ENCODE assay signal across 20 cellular contexts in the genomic region with DNA sequence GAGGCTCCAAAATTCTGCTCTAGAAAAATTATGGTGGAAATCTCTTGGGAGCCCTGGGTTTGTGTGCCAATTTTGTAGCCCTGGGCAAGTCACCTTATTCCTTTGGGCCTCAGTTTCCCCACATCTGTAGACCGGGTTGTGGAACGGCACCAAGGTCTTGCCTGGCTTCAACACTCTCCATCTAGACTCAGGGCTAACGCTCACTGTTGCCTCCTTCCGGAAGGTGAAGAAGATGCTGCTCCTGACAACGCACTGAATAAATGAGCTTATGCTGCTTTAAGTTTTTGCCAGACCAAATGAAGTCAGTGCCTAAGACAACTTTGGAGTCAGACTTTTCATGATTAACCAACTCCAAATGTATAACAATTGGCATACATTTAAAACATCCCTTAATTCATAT.
"Had no signal": no experiment of that assay in that cellular context is flagged by ENCODE, and none has a peak within 500 bp of the region (broad histone marks: within the 10 kb centered on the region; RNA-seq: fewer than 3 reads in every experiment).

No MANE protein-coding gene starts in this region.

- H3K27ac ChIP-seq: colonic mucosa, left lung, suprapubic skin, tibial artery, upper lobe of right lung had no signal

- H3K9me3 ChIP-seq: colonic mucosa, left lung, suprapubic skin, tibial artery, upper lobe of right lung had no signal

- H3K4me1 ChIP-seq: colonic mucosa, left lung, suprapubic skin, tibial artery, upper lobe of right lung had no signal

- H3K4me3 ChIP-seq: colonic mucosa, left lung, suprapubic skin, tibial artery, upper lobe of right lung had no signal

- H3K27me3 ChIP-seq: colonic mucosa, left lung, suprapubic skin, tibial artery, upper lobe of right lung had no signal

- H3K36me3 ChIP-seq: colonic mucosa, suprapubic skin, tibial artery, upper lobe of right lung had no signal

- H3K27ac Mint-ChIP-seq: activated B cell treated with CpG ODN at 0.5 μM for 24 hours; activated CD8-positive, alpha-beta T cell treated with anti-CD3 and anti-CD28 coated beads for 36 hours; activated naive CD8-positive, alpha-beta T cell; activated T-cell treated with anti-CD3 and anti-CD28 coated beads, Interleukin-2, amount 50 U/mL, for 72 hours; nephron had no signal

- DNase-seq: activated B cell treated with CpG ODN at 0.5 μM for 24 hours; activated CD4-positive, alpha-beta T cell treated with anti-CD3 and anti-CD28 coated beads, Interleukin-2, amount 50 U/mL, for 1 hour; activated CD8-positive, alpha-beta T cell treated with anti-CD3 and anti-CD28 coated beads for 36 hours; activated naive CD4-positive, alpha-beta T cell; activated T-cell treated with anti-CD3 and anti-CD28 coated beads for 4 hours; activated T-cell treated with anti-CD3 and anti-CD28 coated beads, Interleukin-2, amount 50 U/mL, for 72 hours; anterior cingulate cortex; cerebellar nuclear complex; colonic mucosa; effector CD8-positive, alpha-beta T cell; left lung; stimulated activated naive CD4-positive, alpha-beta T cell; T-helper 2 cell had no signal

- H3K9me3 Mint-ChIP-seq: activated B cell treated with CpG ODN at 0.5 μM for 24 hours; activated CD8-positive, alpha-beta T cell treated with anti-CD3 and anti-CD28 coated beads for 36 hours; activated T-cell treated with anti-CD3 and anti-CD28 coated beads, Interleukin-2, amount 50 U/mL, for 72 hours; nephron had no signal

- ATAC-seq: activated CD8-positive, alpha-beta T cell treated with anti-CD3 and anti-CD28 coated beads for 36 hours; activated T-cell treated with anti-CD3 and anti-CD28 coated beads, Interleukin-2, amount 50 U/mL, for 72 hours; left lung had no signal

- H3K4me1 Mint-ChIP-seq: activated B cell treated with CpG ODN at 0.5 μM for 24 hours had no signal

- FAIRE-seq: frontal cortex, islet of Langerhans had no signal

- H3K27me3 Mint-ChIP-seq: activated CD8-positive, alpha-beta T cell treated with anti-CD3 and anti-CD28 coated beads for 36 hours; activated naive CD8-positive, alpha-beta T cell had no signal

- H3K4me3 Mint-ChIP-seq: activated B cell treated with CpG ODN at 0.5 μM for 24 hours; activated CD8-positive, alpha-beta T cell treated with anti-CD3 and anti-CD28 coated beads for 36 hours; activated naive CD8-positive, alpha-beta T cell; activated T-cell treated with anti-CD3 and anti-CD28 coated beads, Interleukin-2, amount 50 U/mL, for 72 hours; nephron had no signal
